29 cellular contexts compared by ENCODE assay signal in genomic region chr12:132479291-132479690, GRCh38.
"Had no signal": no experiment of that assay in that cellular context is flagged by ENCODE, and none has a peak within 500 bp of the region (broad histone marks: within the 10 kb centered on the region; RNA-seq: fewer than 3 reads in every experiment).

No MANE protein-coding gene starts in this region.

- FAIRE-seq: bronchial epithelial cell, TTC549 had no signal

- H3K36me3 ChIP-seq: colonic mucosa, gastrocnemius medialis, tibial nerve, WERI-Rb-1 had no signal

- H3K4me1 ChIP-seq: colonic mucosa, gastrocnemius medialis, parathyroid adenoma, psoas muscle, tibial nerve had no signal

- H3K36me3 Mint-ChIP-seq: activated CD8-positive, alpha-beta memory T cell treated with anti-CD3 and anti-CD28 coated beads, Interleukin-2, amount 10 ng/mL, durations not matched to agents 7 days and 5 days; activated naive CD8-positive, alpha-beta T cell; mesothelial cell of epicardium; naive B cell had no signal

- ATAC-seq: activated CD4-positive, CD25-positive, alpha-beta regulatory T cell treated with anti-CD3 and anti-CD28 coated beads, Interleukin-2, amount 50 U/mL, for 24 hours; activated CD8-positive, alpha-beta memory T cell treated with anti-CD3 and anti-CD28 coated beads, Interleukin-2, amount 10 ng/mL, durations not matched to agents 7 days and 5 days; activated CD8-positive, alpha-beta T cell treated with anti-CD3 and anti-CD28 coated beads, Interleukin-2, amount 10 ng/mL, durations not matched to agents 7 days and 5 days; activated T-cell treated with anti-CD3 and anti-CD28 coated beads, Interleukin-2, amount 50 U/mL, for 72 hours; gastrocnemius medialis; left cardiac atrium; psoas muscle had no signal

- H3K4me2 ChIP-seq: hepatocyte had no signal

- H3K4me1 Mint-ChIP-seq: mesothelial cell of epicardium had no signal

- DNase-seq: activated CD4-positive, alpha-beta T cell treated with anti-CD3 and anti-CD28 coated beads, Interleukin-2, amount 50 U/mL, for 1 hour; activated CD8-positive, alpha-beta memory T cell treated with anti-CD3 and anti-CD28 coated beads, Interleukin-2, amount 10 ng/mL, durations not matched to agents 7 days and 5 days; activated CD8-positive, alpha-beta T cell treated with anti-CD3 and anti-CD28 coated beads, Interleukin-2, amount 10 ng/mL, durations not matched to agents 7 days and 5 days; activated naive CD4-positive, alpha-beta T cell treated with Interleukin-2 at 50 U/mL for 16 hours; activated T-cell treated with anti-CD3 and anti-CD28 coated beads, Interleukin-2, amount 50 U/mL, for 72 hours; anterior cingulate cortex; colonic mucosa; effector memory CD4-positive, alpha-beta T cell; erythroblast; gastrocnemius medialis; left cardiac atrium; mammary epithelial cell; naive B cell; nephron progenitor cell; nucleus accumbens; stimulated activated CD4-positive, alpha-beta T cell treated with anti-CD3 and anti-CD28 coated beads, Interleukin-15, amount 100 ng/mL, for 24 hours; stimulated activated CD4-positive, alpha-beta T cell treated with anti-CD3 and anti-CD28 coated beads, Interleukin-2, amount 100 ng/mL, for 24 hours; stimulated activated naive CD4-positive, alpha-beta T cell; T-helper 9 cell; WERI-Rb-1 had no signal

- H2AFZ ChIP-seq: hepatocyte, parathyroid adenoma had no signal

- H3K9me3 ChIP-seq: colonic mucosa, gastrocnemius medialis, psoas muscle had no signal

- H3K4me3 ChIP-seq: colonic mucosa, gastrocnemius medialis, hepatocyte, psoas muscle, tibial nerve had no signal

- H3K27me3 Mint-ChIP-seq: activated CD8-positive, alpha-beta memory T cell treated with anti-CD3 and anti-CD28 coated beads, Interleukin-2, amount 10 ng/mL, durations not matched to agents 7 days and 5 days; activated naive CD8-positive, alpha-beta T cell; naive B cell had no signal

- H3K27me3 ChIP-seq: colonic mucosa had no signal

- H3K9me3 Mint-ChIP-seq: activated T-cell treated with anti-CD3 and anti-CD28 coated beads, Interleukin-2, amount 50 U/mL, for 72 hours had no signal

- H3K9ac ChIP-seq: parathyroid adenoma had no signal

- H3K79me2 ChIP-seq: hepatocyte, parathyroid adenoma had no signal

- H3K27ac Mint-ChIP-seq: activated CD8-positive, alpha-beta memory T cell treated with anti-CD3 and anti-CD28 coated beads, Interleukin-2, amount 10 ng/mL, durations not matched to agents 7 days and 5 days; activated naive CD8-positive, alpha-beta T cell; activated T-cell treated with anti-CD3 and anti-CD28 coated beads, Interleukin-2, amount 50 U/mL, for 72 hours; mesothelial cell of epicardium; nephron progenitor cell had no signal

- H3K27ac ChIP-seq: colonic mucosa, gastrocnemius medialis, hepatocyte, parathyroid adenoma, psoas muscle, tibial nerve, WERI-Rb-1 had no signal

- H3K4me3 Mint-ChIP-seq: activated CD8-positive, alpha-beta memory T cell treated with anti-CD3 and anti-CD28 coated beads, Interleukin-2, amount 10 ng/mL, durations not matched to agents 7 days and 5 days; activated CD8-positive, alpha-beta T cell treated with anti-CD3 and anti-CD28 coated beads, Interleukin-2, amount 10 ng/mL, durations not matched to agents 7 days and 5 days; activated naive CD8-positive, alpha-beta T cell; activated T-cell treated with anti-CD3 and anti-CD28 coated beads, Interleukin-2, amount 50 U/mL, for 72 hours; mesothelial cell of epicardium; nephron progenitor cell had no signal
